In genomic region chr18:59628995-59629394, GRCh38 we compare ENCODE assay signal across 24 cellular contexts.
DNase-seq lines count a peak whose midpoint lies in the region; ATAC-seq and TF ChIP-seq lines count a peak whose summit lies in the region.
"Had no signal": no experiment of that assay in that cellular context is flagged by ENCODE, and none has a peak within 500 bp of the region (broad histone marks: within the 10 kb centered on the region; RNA-seq: fewer than 3 reads in every experiment).

No MANE protein-coding gene starts in this region.

- WGBS in transverse colon (ENCODE audit: low coverage in 1 of 2), 2 donors: 100% methylated on average over 1 of the region's 1 CpG

- H3K36me3 ChIP-seq in RWPE2 (ENCODE audit: low read depth) (no peaks in the 10 kb centered on the region), transverse colon (no peaks in the 10 kb centered on the region)
- H3K36me3 ChIP-seq: BLaER1 treated with 17β-estradiol and CSF1 and Interleukin-3, amounts not matched to agents 10 nM and 100 nM; HAP-1 had no signal

- TF ChIP-seq POLR2A in transverse colon (IDR thresholded peaks at IDR 0.05): no peak

- no peaks in the 10 kb centered on the region for H3K9me3 ChIP-seq in RWPE2 (ENCODE audit: severe bottlenecking)
- no peaks in the 10 kb centered on the region for H3K9me3 ChIP-seq in transverse colon
- H3K9me3 ChIP-seq: HAP-1 had no signal

- in situ Hi-C loops in transverse colon (cut with MboI; ENCODE audit: low pct_ligation_motif_present in 1 of 4, low pct_unique_long_range_greater_than_20kb in 1 of 4, low sequenced_read_pairs in 3 of 4): no loop called here

- intact Hi-C loops in transverse colon (cut with DNase I; ENCODE audit: low total_unique reads): no loop called here

- TF ChIP-seq CTCF in RWPE2 (IDR thresholded peaks at IDR 0.05; ENCODE audit: poor library complexity, severe bottlenecking) (no peak), transverse colon (IDR thresholded peaks at IDR 0.05) (no peak)

- H3K4me1 ChIP-seq in RWPE2 (ENCODE audit: insufficient read depth, poor library complexity, severe bottlenecking) (peaks cover 2% of the 10 kb centered on the region), transverse colon (peaks cover 0 to 15% (median 1%) of the 10 kb centered on the region in 4 donors)
- H3K4me1 ChIP-seq: HAP-1 had no signal

- H3K27ac ChIP-seq in RWPE2 (ENCODE audit: poor library complexity, severe bottlenecking) (no peak overlapping the region), transverse colon (peak overlapping the region; percentile 17 to 81 (median 40))
- H3K27ac ChIP-seq: 22Rv1; BLaER1 treated with 17β-estradiol and CSF1 and Interleukin-3, amounts not matched to agents 10 nM and 100 nM; SK-N-MC had no signal

- no peaks in the 10 kb centered on the region for H3K27me3 ChIP-seq in RWPE2 (ENCODE audit: insufficient read depth, poor library complexity, severe bottlenecking)
- no peaks in the 10 kb centered on the region for H3K27me3 ChIP-seq in transverse colon
- H3K27me3 ChIP-seq: BLaER1 treated with 17β-estradiol and CSF1 and Interleukin-3, amounts not matched to agents 10 nM and 100 nM had no signal

- TF ChIP-seq EP300 in transverse colon (IDR thresholded peaks at IDR 0.05; ENCODE audit: low read depth): no peak

- 0 out of 3 replicates have a peak, but pooled peaks have one; percentile 12 for ATAC-seq in RWPE2 (ENCODE audit: low read depth)
- ATAC-seq: CD8-positive, alpha-beta T cell; GM23338; PC-3 had no signal

- DNase-seq in NCI-H2029 (lab: John Stamatoyannopoulos, UW) (peak; percentile 12), NCI-H2029 treated with DMSO at 0.1 percent for 48 hours (lab: John Stamatoyannopoulos, UW) (no peak), RWPE2 (ENCODE audit: low spot score) (no peak), left kidney (ENCODE audit: low read depth, low spot score) (peak; percentile 94), transverse colon (no peak), dermis blood vessel endothelial cell (no peak), activated gamma-delta T cell treated with Interleukin-2 at 50 U/mL for 16 hours (no peak), OCI-M1 (lab: John Stamatoyannopoulos, UW) (no peak)
- DNase-seq: ACHN; Calu3; CD8-positive, alpha-beta T cell; DMS153; MV-4-11; NCI-H1105 treated with DMSO at 0.1 percent for 48 hours; NCI-H2081 treated with DMSO at 0.1 percent for 48 hours; NCI-H2227 treated with DMSO at 0.1 percent for 48 hours; NCI-H524; PC-3; SHP77 had no signal

- no peak overlapping the region for H3K4me3 ChIP-seq in RWPE2 (ENCODE audit: severe bottlenecking)
- no peak overlapping the region for H3K4me3 ChIP-seq in transverse colon
- H3K4me3 ChIP-seq: BLaER1 treated with 17β-estradiol and CSF1 and Interleukin-3, amounts not matched to agents 10 nM and 100 nM; GM23338; HAP-1; SK-N-MC had no signal

Comparison
In these comparisons a context has a peak if more than half of its experiments do, and no peak if none do; other contexts are left out.
1. DNase-seq: peak in NCI-H2029 (single experiment) and left kidney (single experiment); none in NCI-H2029 treated with DMSO at 0.1 percent for 48 hours (single experiment), RWPE2 (single experiment), transverse colon (single experiment), dermis blood vessel endothelial cell (single experiment), activated gamma-delta T cell treated with Interleukin-2 at 50 U/mL for 16 hours (single experiment) and OCI-M1 (single experiment).